1 cellular context compared by ENCODE assay signal in the genomic region with DNA sequence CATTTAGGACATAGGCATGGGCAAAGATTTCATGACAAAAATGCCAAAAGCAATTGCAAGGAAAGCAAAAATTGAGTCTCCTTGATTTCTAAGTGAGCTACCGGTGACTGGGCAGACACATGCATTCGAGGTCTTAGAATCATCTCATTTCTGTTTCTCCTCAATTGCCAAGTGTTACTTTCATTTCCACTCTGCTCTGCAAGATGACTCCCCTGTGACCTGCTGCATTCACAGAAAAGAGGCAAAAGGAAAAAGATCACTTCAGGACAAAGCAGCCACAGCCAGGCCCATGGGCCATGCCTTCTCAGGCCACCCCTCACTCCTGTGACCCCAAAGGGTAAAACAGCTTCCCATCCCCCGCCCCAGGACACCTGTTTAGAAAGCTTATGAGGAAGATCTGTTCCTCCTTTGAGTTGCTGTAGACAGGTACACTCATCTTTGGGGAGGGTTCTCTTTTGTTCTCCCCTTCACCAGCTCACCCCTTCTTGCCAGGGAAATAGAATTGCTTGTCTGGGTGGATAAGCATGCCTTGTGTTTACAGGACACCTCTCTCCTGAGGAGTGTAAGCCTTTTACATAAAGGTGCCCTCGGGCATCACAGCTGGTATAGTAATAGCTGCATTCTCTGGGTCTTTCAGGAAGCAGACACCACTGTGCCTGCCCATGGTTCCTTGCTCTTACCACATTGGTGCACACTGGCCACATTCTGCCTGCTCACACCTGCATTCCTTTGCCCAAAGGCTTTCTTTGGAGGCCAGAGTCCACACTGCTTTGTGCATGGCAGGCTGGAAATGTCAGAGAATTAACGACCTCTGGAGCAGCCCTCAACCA.
TF ChIP-seq lines count a peak whose summit lies in the region.

No MANE protein-coding gene starts in this region.

TF ChIP-seq in GM12878, 131 proteins besides CTCF, POLR2A, EP300 and RAD21 (continued from another document):
- TF ChIP-seq, protein P1, sequence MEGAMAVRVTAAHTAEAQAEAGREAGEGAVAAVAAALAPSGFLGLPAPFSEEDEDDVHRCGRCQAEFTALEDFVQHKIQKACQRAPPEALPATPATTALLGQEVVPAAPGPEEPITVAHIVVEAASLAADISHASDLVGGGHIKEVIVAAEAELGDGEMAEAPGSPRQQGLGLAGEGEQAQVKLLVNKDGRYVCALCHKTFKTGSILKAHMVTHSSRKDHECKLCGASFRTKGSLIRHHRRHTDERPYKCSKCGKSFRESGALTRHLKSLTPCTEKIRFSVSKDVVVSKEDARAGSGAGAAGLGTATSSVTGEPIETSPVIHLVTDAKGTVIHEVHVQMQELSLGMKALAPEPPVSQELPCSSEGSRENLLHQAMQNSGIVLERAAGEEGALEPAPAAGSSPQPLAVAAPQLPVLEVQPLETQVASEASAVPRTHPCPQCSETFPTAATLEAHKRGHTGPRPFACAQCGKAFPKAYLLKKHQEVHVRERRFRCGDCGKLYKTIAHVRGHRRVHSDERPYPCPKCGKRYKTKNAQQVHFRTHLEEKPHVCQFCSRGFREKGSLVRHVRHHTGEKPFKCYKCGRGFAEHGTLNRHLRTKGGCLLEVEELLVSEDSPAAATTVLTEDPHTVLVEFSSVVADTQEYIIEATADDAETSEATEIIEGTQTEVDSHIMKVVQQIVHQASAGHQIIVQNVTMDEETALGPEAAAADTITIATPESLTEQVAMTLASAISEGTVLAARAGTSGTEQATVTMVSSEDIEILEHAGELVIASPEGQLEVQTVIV (IDR thresholded peaks at IDR 0.05; ENCODE audit: borderline replicate concordance, partially characterized antibody) = no peak
- no peak for TF ChIP-seq ZNF384 (IDR thresholded peaks at IDR 0.05; ENCODE audit: borderline replicate concordance, low read depth, low read length)
- TF ChIP-seq, protein P2, sequence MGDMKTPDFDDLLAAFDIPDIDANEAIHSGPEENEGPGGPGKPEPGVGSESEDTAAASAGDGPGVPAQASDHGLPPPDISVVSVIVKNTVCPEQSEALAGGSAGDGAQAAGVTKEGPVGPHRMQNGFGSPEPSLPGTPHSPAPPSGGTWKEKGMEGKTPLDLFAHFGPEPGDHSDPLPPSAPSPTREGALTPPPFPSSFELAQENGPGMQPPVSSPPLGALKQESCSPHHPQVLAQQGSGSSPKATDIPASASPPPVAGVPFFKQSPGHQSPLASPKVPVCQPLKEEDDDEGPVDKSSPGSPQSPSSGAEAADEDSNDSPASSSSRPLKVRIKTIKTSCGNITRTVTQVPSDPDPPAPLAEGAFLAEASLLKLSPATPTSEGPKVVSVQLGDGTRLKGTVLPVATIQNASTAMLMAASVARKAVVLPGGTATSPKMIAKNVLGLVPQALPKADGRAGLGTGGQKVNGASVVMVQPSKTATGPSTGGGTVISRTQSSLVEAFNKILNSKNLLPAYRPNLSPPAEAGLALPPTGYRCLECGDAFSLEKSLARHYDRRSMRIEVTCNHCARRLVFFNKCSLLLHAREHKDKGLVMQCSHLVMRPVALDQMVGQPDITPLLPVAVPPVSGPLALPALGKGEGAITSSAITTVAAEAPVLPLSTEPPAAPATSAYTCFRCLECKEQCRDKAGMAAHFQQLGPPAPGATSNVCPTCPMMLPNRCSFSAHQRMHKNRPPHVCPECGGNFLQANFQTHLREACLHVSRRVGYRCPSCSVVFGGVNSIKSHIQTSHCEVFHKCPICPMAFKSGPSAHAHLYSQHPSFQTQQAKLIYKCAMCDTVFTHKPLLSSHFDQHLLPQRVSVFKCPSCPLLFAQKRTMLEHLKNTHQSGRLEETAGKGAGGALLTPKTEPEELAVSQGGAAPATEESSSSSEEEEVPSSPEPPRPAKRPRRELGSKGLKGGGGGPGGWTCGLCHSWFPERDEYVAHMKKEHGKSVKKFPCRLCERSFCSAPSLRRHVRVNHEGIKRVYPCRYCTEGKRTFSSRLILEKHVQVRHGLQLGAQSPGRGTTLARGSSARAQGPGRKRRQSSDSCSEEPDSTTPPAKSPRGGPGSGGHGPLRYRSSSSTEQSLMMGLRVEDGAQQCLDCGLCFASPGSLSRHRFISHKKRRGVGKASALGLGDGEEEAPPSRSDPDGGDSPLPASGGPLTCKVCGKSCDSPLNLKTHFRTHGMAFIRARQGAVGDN (IDR thresholded peaks at IDR 0.05) = no peak
- TF ChIP-seq, protein P3, sequence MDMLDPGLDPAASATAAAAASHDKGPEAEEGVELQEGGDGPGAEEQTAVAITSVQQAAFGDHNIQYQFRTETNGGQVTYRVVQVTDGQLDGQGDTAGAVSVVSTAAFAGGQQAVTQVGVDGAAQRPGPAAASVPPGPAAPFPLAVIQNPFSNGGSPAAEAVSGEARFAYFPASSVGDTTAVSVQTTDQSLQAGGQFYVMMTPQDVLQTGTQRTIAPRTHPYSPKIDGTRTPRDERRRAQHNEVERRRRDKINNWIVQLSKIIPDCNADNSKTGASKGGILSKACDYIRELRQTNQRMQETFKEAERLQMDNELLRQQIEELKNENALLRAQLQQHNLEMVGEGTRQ (IDR thresholded peaks at IDR 0.05; ENCODE audit: borderline replicate concordance, low read depth, low read length) = no peak
